In genomic region chr6:43428874-43429273, GRCh38 we compare ENCODE assay signal across 8 cellular contexts. TPM values are rescaled to one million over a fixed set of nuclear protein-coding genes. Genes with fewer than 3 reads are reported as not detected.
DNase-seq lines count a peak whose midpoint lies in the region; ATAC-seq and TF ChIP-seq lines count a peak whose summit lies in the region.

No MANE protein-coding gene starts in this region.

- peak overlapping the region; percentile 81 to 91 (median 87) for H3K9ac ChIP-seq in BLaER1 treated with 17β-estradiol and CSF1 and Interleukin-3, amounts not matched to agents 10 nM and 100 nM

- peak overlapping the region in 3 of 6 donors; percentile 1 to 98 (median 84) for H3K27ac Mint-ChIP-seq in naive B cell

- peak overlapping the region in 7 of 8 donors; percentile 95 to 99 (median 97) for H3K4me3 Mint-ChIP-seq in naive B cell

- peaks cover 13 to 34% (median 25%) of the 10 kb centered on the region in 11 experiments; a peak in 21 of 22 replicates for H3K36me3 ChIP-seq in BLaER1 treated with 17β-estradiol and CSF1 and Interleukin-3, amounts not matched to agents 10 nM and 100 nM

- H3K9me3 ChIP-seq in BLaER1 treated with 17β-estradiol and CSF1 and Interleukin-3, amounts not matched to agents 10 nM and 100 nM (replicated peaks in 1 of 11), result peaks cover 0 to 25% (median 18%) of the 10 kb centered on the region in 11 experiments; a peak in 13 of 22 replicates

- peaks cover 0 to 3% of the 10 kb centered on the region in 2 donors for H3K36me3 Mint-ChIP-seq in naive B cell

- H3K4me2 ChIP-seq in BLaER1 treated with 17β-estradiol and CSF1 and Interleukin-3, amounts not matched to agents 10 nM and 100 nM, result peak overlapping the region; percentile 85 to 94 (median 89)

- H3K9me3 Mint-ChIP-seq in naive B cell, result no peaks in the 10 kb centered on the region

- H3K4me3 ChIP-seq in BLaER1 treated with 17β-estradiol and CSF1 and Interleukin-3, amounts not matched to agents 10 nM and 100 nM, result peak overlapping the region; percentile 71 to 88 (median 80); a peak in 19 of 20 replicates
- H3K4me3 ChIP-seq in LNCaP clone FGC (ENCODE audit: low read depth, low read length) (peak overlapping the region; percentile 88), choroid plexus epithelial cell (ENCODE audit: low read depth, low read length) (peak overlapping the region; percentile 22)

- peak overlapping the region in 6 of 11 experiments; percentile 73 to 88 (median 82); a peak in 5 of 22 replicates for H3K27ac ChIP-seq in BLaER1 treated with 17β-estradiol and CSF1 and Interleukin-3, amounts not matched to agents 10 nM and 100 nM

- no peak for DNase-seq in LNCaP clone FGC (ENCODE audit: low read depth)
- DNase-seq in choroid plexus epithelial cell (ENCODE audit: low read depth), result no peak
- DNase-seq in naive B cell, result no peak
- no peak for DNase-seq in DMS153 (lab: John Stamatoyannopoulos, UW)
- no peak for DNase-seq in activated effector memory CD4-positive, alpha-beta T cell treated with Interleukin-2 at 50 U/mL for 16 hours

- peaks cover 16 to 30% (median 24%) of the 10 kb centered on the region in 3 donors for H3K4me1 Mint-ChIP-seq in naive B cell

- ATAC-seq in naive B cell (ENCODE audit: low read depth in 2 of 2) (no peak), HG02970 (IDR thresholded peaks at IDR 0.05; ENCODE audit: low FRiP score, unreplicated experiment) (no peak), HG03378 (IDR thresholded peaks at IDR 0.05; ENCODE audit: unreplicated experiment) (no peak)

- H3K27me3 ChIP-seq in BLaER1 treated with 17β-estradiol and CSF1 and Interleukin-3, amounts not matched to agents 10 nM and 100 nM, result no peaks in the 10 kb centered on the region

- H3K4me1 ChIP-seq in BLaER1 treated with 17β-estradiol and CSF1 and Interleukin-3, amounts not matched to agents 10 nM and 100 nM, result peaks cover 16 to 28% (median 24%) of the 10 kb centered on the region in 10 experiments

- no peaks in the 10 kb centered on the region for H3K27me3 Mint-ChIP-seq in naive B cell

- peaks cover 0 to 21% (median 7%) of the 10 kb centered on the region in 11 experiments; a peak in 7 of 22 replicates for H4K20me1 ChIP-seq in BLaER1 treated with 17β-estradiol and CSF1 and Interleukin-3, amounts not matched to agents 10 nM and 100 nM

- TF ChIP-seq CTCF in LNCaP clone FGC (IDR thresholded peaks at IDR 0.05; ENCODE audit: control insufficient read depth, extremely low read depth, insufficient read depth) (no peak), choroid plexus epithelial cell (conservative IDR thresholded peaks at IDR 0.05; ENCODE audit: low read depth, low read length) (no peak)

RNA-seq across cellular contexts. Expression of gene ABCC10, which starts 1.5 kb away (rescaled TPM):
- 10 to 100 TPM in 5 of 6 donors, 1 to 10 TPM in 1; 9.0 to 21.0 (median 12.3) TPM for polyA plus RNA-seq in naive B cell (ENCODE audit: low read depth in 6 of 6)

RNA-seq across cellular contexts. Expression of gene DLK2, which starts 26.5 kb away (rescaled TPM):
- polyA plus RNA-seq in naive B cell (ENCODE audit: low read depth in 6 of 6), result under 1 TPM in 4 of 6 donors, not detected in 2; 0.34 to 0.39 (median 0.39) TPM

RNA-seq across cellular contexts. Expression of gene TJAP1, which starts 48.5 kb away (rescaled TPM):
- 10 to 100 TPM in 3 of 6 donors, 1 to 10 TPM in 3; 6.9 to 16.7 (median 9.2) TPM for polyA plus RNA-seq in naive B cell (ENCODE audit: low read depth in 6 of 6)

RNA-seq across cellular contexts. Expression of gene ZNF318, which starts 59.4 kb away (rescaled TPM):
- polyA plus RNA-seq in naive B cell (ENCODE audit: low read depth in 6 of 6), result 100 to 1,000 TPM in 1 of 6 donors, 10 to 100 TPM in 5; 25.2 to 105 (median 43.4) TPM

Comparison
In these comparisons a context has a peak if more than half of its experiments do, and no peak if none do; other contexts are left out.
1. H3K4me3 ChIP-seq: peak in every context shown above with its lines; median percentile 88 in LNCaP clone FGC; 80 in BLaER1 treated with 17β-estradiol and CSF1 and Interleukin-3, amounts not matched to agents 10 nM and 100 nM; 22 in choroid plexus epithelial cell.